Comparison of ENCODE assay signal across 19 cellular contexts in the genomic region with DNA sequence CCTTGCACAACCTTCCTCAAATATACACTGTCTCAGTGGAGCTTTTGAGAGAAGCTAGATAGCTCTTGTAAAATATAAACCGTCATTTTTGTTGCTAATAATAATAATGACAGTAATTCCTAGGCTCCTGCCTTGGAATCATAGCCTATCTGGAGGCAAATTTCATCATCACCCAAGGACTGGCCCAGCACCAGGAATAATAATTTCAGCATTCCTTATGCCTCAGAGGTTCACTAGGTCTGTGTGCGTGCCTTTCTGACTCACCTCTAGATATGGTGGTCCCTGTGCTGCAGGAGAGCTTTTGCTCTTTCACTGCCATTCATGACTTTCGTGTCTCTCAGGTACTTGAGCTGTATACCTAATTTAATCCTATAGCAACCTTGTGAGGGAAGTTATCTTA.
DNase-seq lines count a peak whose midpoint lies in the region; FAIRE-seq and TF ChIP-seq lines count a peak whose summit lies in the region.
"Had no signal": no experiment of that assay in that cellular context is flagged by ENCODE, and none has a peak within 500 bp of the region (broad histone marks: within the 10 kb centered on the region; RNA-seq: fewer than 3 reads in every experiment).

No MANE protein-coding gene starts in this region.

- TF ChIP-seq CTCF in bronchial epithelial cell (IDR thresholded peaks at IDR 0.05; ENCODE audit: insufficient read depth, low read length, severe bottlenecking), result no peak

- peak; percentile 82 for DNase-seq in AG08396 (ENCODE audit: low spot score)
- DNase-seq in MG63, result peak; percentile 68
- DNase-seq in bronchial epithelial cell (ENCODE audit: low read depth), result peak; percentile 39
- peak; percentile 32 for DNase-seq in non-pigmented ciliary epithelial cell (ENCODE audit: low read depth)
- no peak for DNase-seq in NCI-H1930 (lab: John Stamatoyannopoulos, UW)
- DNase-seq in GF-D8 (lab: John Stamatoyannopoulos, UW), result no peak
- no peak for DNase-seq in NCI-H82 treated with DMSO at 0.1 percent for 48 hours (lab: John Stamatoyannopoulos, UW; ENCODE audit: unreplicated experiment)
- no peak for DNase-seq in activated CD4-positive, CD25-positive, alpha-beta regulatory T cell treated with anti-CD3 and anti-CD28 coated beads, Interleukin-2, amount 50 U/mL, for 72 hours
- DNase-seq: BE2C, cortex of kidney, foreskin melanocyte, midbrain, NCI-H1048, NCI-H2171 treated with DMSO at 0.1 percent for 48 hours, substantia nigra, SW 1271 had no signal

- no peak for FAIRE-seq in bronchial epithelial cell (lab: Jason Lieb, UNC)
- FAIRE-seq: islet of Langerhans had no signal

- no peaks in the 10 kb centered on the region for H3K27me3 ChIP-seq in MG63
- peaks cover 21% of the 10 kb centered on the region for H3K27me3 ChIP-seq in bronchial epithelial cell (ENCODE audit: control insufficient read depth, insufficient read depth, low read length)
- H3K27me3 ChIP-seq: BE2C had no signal

- H3K36me3 ChIP-seq in MG63 (no peaks in the 10 kb centered on the region), bronchial epithelial cell (ENCODE audit: control insufficient read depth, insufficient read depth, low read length) (no peaks in the 10 kb centered on the region)
- H3K36me3 ChIP-seq: BE2C, neutrophil had no signal

- H3K4me3 ChIP-seq in MG63 (no peak overlapping the region), bronchial epithelial cell (ENCODE audit: low read depth, low read length) (no peak overlapping the region)
- H3K4me3 ChIP-seq: smooth muscle cell had no signal

- no peaks in the 10 kb centered on the region for H3K9me3 ChIP-seq in MG63
- H3K9me3 ChIP-seq: BE2C, neutrophil had no signal

Comparison
In these comparisons a context has a peak if more than half of its experiments do, and no peak if none do; other contexts are left out.
1. DNase-seq: peak in AG08396 (single experiment), MG63 (single experiment), bronchial epithelial cell (single experiment) and non-pigmented ciliary epithelial cell (single experiment); none in NCI-H1930 (0 of 2), GF-D8 (single experiment), NCI-H82 treated with DMSO at 0.1 percent for 48 hours (single experiment) and activated CD4-positive, CD25-positive, alpha-beta regulatory T cell treated with anti-CD3 and anti-CD28 coated beads, Interleukin-2, amount 50 U/mL, for 72 hours (single experiment).